ENCODE assay signal across 1 cellular context in the genomic region with DNA sequence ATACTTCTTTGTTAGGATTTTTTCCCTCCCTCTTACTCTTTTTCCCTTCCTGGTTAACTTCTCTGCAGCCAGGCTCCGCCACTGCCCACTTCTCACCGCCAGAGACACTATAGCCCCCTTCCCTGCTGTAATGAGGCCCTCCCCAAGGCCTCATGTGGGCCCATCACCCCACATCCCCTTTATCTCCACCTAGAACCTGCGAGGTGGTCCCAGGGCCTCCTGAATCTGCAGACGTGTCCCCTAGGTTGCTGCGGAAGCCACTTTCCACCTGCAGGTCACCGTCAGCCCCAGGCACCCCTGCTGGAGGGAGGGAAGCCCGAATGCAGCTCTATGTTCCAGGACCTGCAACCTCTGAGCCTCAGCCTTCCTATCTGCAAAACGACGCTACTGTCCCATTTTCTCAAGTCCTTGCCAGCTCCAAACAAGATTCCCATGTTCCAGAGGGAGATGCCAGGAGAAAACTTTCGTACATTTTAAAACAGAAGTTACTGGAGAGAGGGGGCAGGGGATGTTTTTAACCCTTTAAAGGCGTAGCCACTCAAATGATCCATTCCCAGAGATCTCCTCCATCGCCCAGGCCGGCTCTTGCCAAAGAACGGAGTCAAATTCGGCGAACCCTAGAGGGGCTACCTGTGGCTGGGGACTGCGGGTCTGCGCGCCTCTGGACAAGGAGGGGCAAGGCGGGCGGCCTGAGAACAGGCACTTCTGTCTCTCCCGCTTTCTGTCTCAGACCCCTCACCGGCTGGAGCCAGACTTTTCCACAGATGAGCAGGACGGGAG.
TF ChIP-seq lines count a peak whose summit lies in the region.

No MANE protein-coding gene starts in this region.

TF ChIP-seq in HepG2, 621 proteins besides CTCF, POLR2A, EP300 and RAD21 (continued from another document):
- TF ChIP-seq, protein P1, sequence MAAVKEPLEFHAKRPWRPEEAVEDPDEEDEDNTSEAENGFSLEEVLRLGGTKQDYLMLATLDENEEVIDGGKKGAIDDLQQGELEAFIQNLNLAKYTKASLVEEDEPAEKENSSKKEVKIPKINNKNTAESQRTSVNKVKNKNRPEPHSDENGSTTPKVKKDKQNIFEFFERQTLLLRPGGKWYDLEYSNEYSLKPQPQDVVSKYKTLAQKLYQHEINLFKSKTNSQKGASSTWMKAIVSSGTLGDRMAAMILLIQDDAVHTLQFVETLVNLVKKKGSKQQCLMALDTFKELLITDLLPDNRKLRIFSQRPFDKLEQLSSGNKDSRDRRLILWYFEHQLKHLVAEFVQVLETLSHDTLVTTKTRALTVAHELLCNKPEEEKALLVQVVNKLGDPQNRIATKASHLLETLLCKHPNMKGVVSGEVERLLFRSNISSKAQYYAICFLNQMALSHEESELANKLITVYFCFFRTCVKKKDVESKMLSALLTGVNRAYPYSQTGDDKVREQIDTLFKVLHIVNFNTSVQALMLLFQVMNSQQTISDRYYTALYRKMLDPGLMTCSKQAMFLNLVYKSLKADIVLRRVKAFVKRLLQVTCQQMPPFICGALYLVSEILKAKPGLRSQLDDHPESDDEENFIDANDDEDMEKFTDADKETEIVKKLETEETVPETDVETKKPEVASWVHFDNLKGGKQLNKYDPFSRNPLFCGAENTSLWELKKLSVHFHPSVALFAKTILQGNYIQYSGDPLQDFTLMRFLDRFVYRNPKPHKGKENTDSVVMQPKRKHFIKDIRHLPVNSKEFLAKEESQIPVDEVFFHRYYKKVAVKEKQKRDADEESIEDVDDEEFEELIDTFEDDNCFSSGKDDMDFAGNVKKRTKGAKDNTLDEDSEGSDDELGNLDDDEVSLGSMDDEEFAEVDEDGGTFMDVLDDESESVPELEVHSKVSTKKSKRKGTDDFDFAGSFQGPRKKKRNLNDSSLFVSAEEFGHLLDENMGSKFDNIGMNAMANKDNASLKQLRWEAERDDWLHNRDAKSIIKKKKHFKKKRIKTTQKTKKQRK (IDR thresholded peaks at IDR 0.05; ENCODE audit: low read length): no peak
- TF ChIP-seq, protein P2, sequence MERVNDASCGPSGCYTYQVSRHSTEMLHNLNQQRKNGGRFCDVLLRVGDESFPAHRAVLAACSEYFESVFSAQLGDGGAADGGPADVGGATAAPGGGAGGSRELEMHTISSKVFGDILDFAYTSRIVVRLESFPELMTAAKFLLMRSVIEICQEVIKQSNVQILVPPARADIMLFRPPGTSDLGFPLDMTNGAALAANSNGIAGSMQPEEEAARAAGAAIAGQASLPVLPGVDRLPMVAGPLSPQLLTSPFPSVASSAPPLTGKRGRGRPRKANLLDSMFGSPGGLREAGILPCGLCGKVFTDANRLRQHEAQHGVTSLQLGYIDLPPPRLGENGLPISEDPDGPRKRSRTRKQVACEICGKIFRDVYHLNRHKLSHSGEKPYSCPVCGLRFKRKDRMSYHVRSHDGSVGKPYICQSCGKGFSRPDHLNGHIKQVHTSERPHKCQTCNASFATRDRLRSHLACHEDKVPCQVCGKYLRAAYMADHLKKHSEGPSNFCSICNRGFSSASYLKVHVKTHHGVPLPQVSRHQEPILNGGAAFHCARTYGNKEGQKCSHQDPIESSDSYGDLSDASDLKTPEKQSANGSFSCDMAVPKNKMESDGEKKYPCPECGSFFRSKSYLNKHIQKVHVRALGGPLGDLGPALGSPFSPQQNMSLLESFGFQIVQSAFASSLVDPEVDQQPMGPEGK (CRISPR knock-in tag; IDR thresholded peaks at IDR 0.05): peak; percentile 56; the same call in 1 of the 2 replicates
